12 cellular contexts compared by ENCODE assay signal in the genomic region with DNA sequence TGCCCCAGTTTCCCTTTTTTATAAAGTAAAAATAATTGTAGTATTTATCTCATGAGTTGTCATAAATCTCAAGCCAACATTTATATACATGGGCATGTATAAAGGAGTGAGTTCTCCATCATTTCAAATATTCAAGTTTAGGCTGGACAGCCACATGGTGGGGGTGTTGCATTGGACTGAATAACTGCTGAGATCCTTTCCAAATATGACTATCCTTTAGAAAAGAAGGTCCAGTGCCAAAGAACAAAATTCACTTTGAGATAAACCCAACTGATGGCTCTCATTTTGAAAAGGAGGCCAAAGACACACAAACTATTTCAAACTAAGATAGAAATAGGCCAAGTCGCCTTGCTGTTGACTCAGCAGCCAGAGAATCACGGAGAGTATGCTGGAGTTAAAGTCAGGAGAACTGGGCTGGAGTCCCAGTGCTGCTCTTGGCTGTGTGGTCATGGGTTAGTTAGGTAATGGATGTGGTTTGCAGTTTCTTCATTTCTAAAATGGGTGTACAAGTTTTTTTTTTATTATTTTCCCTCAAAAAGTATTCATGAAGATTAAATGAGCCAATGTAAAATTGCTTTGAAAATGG.
DNase-seq lines count a peak whose midpoint lies in the region; TF ChIP-seq lines count a peak whose summit lies in the region.
"Had no signal": no experiment of that assay in that cellular context is flagged by ENCODE, and none has a peak within 500 bp of the region (broad histone marks: within the 10 kb centered on the region; RNA-seq: fewer than 3 reads in every experiment).

No MANE protein-coding gene starts in this region.

- H3K4me3 ChIP-seq in AG04449 (ENCODE audit: low read depth, low read length) (no peak overlapping the region), astrocyte of the spinal cord (ENCODE audit: low read depth, low read length) (no peak overlapping the region), hepatocyte (no peak overlapping the region)
- H3K4me3 ChIP-seq: Peyer's patch, vagina had no signal

- DNase-seq in AG04449 (ENCODE audit: low read depth, low spot score) (peak; percentile 10), HS-5 (ENCODE audit: low read depth) (peak; percentile 42), astrocyte of the spinal cord (ENCODE audit: low read depth, low spot score) (peak; percentile 90), iris pigment epithelial cell (ENCODE audit: low read depth) (peak; percentile 87), NCI-H187 (lab: John Stamatoyannopoulos, UW) (no peak), midbrain (lab: John Stamatoyannopoulos, UW) (no peak), hepatocyte (ENCODE audit: low spot score) (no peak), anterior cingulate cortex (lab: John Stamatoyannopoulos, UW) (no peak)
- DNase-seq: activated gamma-delta T cell treated with Interleukin-2 at 50 U/mL for 16 hours; CD4-positive, alpha-beta memory T cell; Peyer's patch had no signal

- H3K27me3 ChIP-seq in hepatocyte, result no peaks in the 10 kb centered on the region
- H3K27me3 ChIP-seq: Peyer's patch, vagina had no signal

- POLR2A ChIA-PET in AG04449 (lab: Yijun Ruan, JAX), result no interaction called here

- H4K20me1 ChIP-seq in hepatocyte (ENCODE audit: insufficient read depth, poor library complexity, severe bottlenecking), result no peaks in the 10 kb centered on the region

- 58% methylated on average over 2 of the region's 2 CpGs for WGBS in hepatocyte (ENCODE audit: low lambda C conversion rate, missing lambda C conversion rate)

- no peaks in the 10 kb centered on the region for H3K36me3 ChIP-seq in hepatocyte (replicated peaks; ENCODE audit: insufficient read depth, low read depth)
- H3K36me3 ChIP-seq: Peyer's patch, vagina had no signal

- CTCF ChIA-PET in AG04449 (lab: Yijun Ruan, JAX), result interaction anchor here (1.6 kb wide), 1 partner anchor 1146 kb away, joined by 3 read pairs; no protein-coding TSS in a partner anchor

- H3K9me3 ChIP-seq in hepatocyte (ENCODE audit: low read depth), result no peaks in the 10 kb centered on the region
- H3K9me3 ChIP-seq: Peyer's patch, vagina had no signal

- TF ChIP-seq CTCF in AG04449 (IDR thresholded peaks at IDR 0.05; ENCODE audit: insufficient read depth, low read length, missing control alignments), result peak; percentile 16
- TF ChIP-seq CTCF in astrocyte of the spinal cord (IDR thresholded peaks at IDR 0.05; ENCODE audit: low read depth, low read length), result peak; percentile 25
- no peak for TF ChIP-seq CTCF in hepatocyte (IDR thresholded peaks at IDR 0.05; ENCODE audit: poor library complexity)

- H2AFZ ChIP-seq in hepatocyte, result no peak overlapping the region

- no peaks in the 10 kb centered on the region for H3K9me2 ChIP-seq in hepatocyte (replicated peaks; ENCODE audit: insufficient read depth)

- no peaks in the 10 kb centered on the region for H3K79me2 ChIP-seq in hepatocyte

- H3K4me1 ChIP-seq in hepatocyte (ENCODE audit: insufficient read depth), result peaks cover 8% of the 10 kb centered on the region
- H3K4me1 ChIP-seq: vagina had no signal

- H3K4me2 ChIP-seq in hepatocyte, result no peak overlapping the region

- no peak overlapping the region for H3K27ac ChIP-seq in hepatocyte
- H3K27ac ChIP-seq: Peyer's patch, vagina had no signal

- in situ Hi-C loops in astrocyte of the spinal cord (cut with HindIII; ENCODE audit: low sequenced_read_pairs), result no loop called here

Comparison
In these comparisons a context has a peak if more than half of its experiments do, and no peak if none do; other contexts are left out.
1. DNase-seq: peak in AG04449 (single experiment), HS-5 (single experiment), astrocyte of the spinal cord (single experiment) and iris pigment epithelial cell (single experiment); none in NCI-H187 (0 of 2), midbrain (single experiment), hepatocyte (single experiment) and anterior cingulate cortex (0 of 58).